In the genomic region with DNA sequence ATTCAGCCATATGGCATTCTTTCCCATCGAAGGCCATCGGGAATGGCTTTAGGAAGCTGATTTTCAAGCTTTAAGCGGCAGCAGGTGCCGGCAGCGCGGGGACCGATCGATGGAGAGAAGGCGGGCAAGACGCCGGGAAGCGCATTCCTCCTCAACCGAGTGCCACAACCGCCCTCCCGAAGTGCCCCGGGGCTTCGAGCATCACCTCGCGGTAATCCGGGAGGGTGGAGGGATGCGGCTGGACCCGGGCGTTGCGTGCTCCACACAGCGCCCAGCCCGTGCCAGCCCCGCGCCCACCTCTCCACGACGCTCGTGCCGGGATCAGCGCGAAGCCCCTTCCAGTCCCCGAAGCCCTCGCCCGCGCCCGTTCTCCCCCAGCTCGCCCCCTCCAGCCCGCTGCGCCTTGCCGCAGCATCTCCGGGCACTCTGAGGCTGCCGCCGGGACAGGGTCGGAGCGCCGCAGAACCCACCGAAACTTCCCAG, we compare ENCODE assay signal across 8 cellular contexts. TPM values are rescaled to one million over a fixed set of nuclear protein-coding genes. Genes with fewer than 3 reads are reported as not detected.
DNase-seq lines count a peak whose midpoint lies in the region; ATAC-seq, FAIRE-seq and TF ChIP-seq lines count a peak whose summit lies in the region.

No MANE protein-coding gene starts in this region.

- ATAC-seq in T-cell (replicated peaks in 1 of 4): peak; percentile 29 to 43 (median 38)
- ATAC-seq in left colon: peak; percentile 35
- no peak for ATAC-seq in GM18870 (IDR thresholded peaks at IDR 0.05; ENCODE audit: unreplicated experiment)
- ATAC-seq in GM19351 (IDR thresholded peaks at IDR 0.05; ENCODE audit: unreplicated experiment): no peak

- FAIRE-seq in bronchial epithelial cell (lab: Jason Lieb, UNC): no peak

- POLR2A ChIA-PET in T-cell (lab: Charles Lee): interaction anchor here in 1 of 2 donors (0.8 to 0.9 kb wide), 2 partner anchors 9 to 16 kb away, joined by 3 to 4 read pairs; no protein-coding TSS in a partner anchor

- H3K36me3 ChIP-seq in H7 (replicated peaks; ENCODE audit: control insufficient read depth, insufficient read depth, low read length): no peaks in the 10 kb centered on the region
- H3K36me3 ChIP-seq in bronchial epithelial cell (ENCODE audit: control insufficient read depth, insufficient read depth, low read length): no peaks in the 10 kb centered on the region

- H3K4me3 Mint-ChIP-seq in T-cell: peak overlapping the region; percentile 87 to 90 (median 90)

- peak overlapping the region; percentile 85 to 89 for H3K27ac Mint-ChIP-seq in T-cell

- peaks cover 54% of the 10 kb centered on the region in 3 donors for H3K4me1 Mint-ChIP-seq in T-cell

- no peaks in the 10 kb centered on the region for H3K36me3 Mint-ChIP-seq in T-cell

- no peaks in the 10 kb centered on the region for H3K27me3 ChIP-seq in H7 (ENCODE audit: control insufficient read depth, insufficient read depth, low read length)
- peaks cover 23% of the 10 kb centered on the region for H3K27me3 ChIP-seq in bronchial epithelial cell (ENCODE audit: control insufficient read depth, insufficient read depth, low read length)

- TF ChIP-seq CTCF in bronchial epithelial cell (IDR thresholded peaks at IDR 0.05; ENCODE audit: insufficient read depth, low read length, severe bottlenecking): no peak

- H3K9me3 Mint-ChIP-seq in T-cell: peaks cover 0 to 3% (median 0%) of the 10 kb centered on the region in 3 donors

- peak; percentile 73 for DNase-seq in H7
- peak in 24 of 34 experiments; percentile 0 to 34 (median 9) for DNase-seq in T-cell
- no peak for DNase-seq in bronchial epithelial cell (ENCODE audit: low read depth)
- DNase-seq in left colon: peak in 1 of 2 donors; percentile 40
- DNase-seq in stimulated activated CD4-positive, alpha-beta T cell treated with anti-CD3 and anti-CD28 coated beads, Interleukin-4, amount 100 ng/mL, for 24 hours: peak; percentile 35
- DNase-seq in NCI-H446 treated with DMSO at 0.1 percent for 48 hours (lab: John Stamatoyannopoulos, UW): no peak

- intact Hi-C loops in left colon (cut with DNase I, micrococcal nuclease): no loop called here

- CTCF ChIA-PET in T-cell (lab: Charles Lee): interaction anchor here in 1 of 2 donors (2.0 kb wide), 1 partner anchor 13 kb away, joined by 10 read pairs; no protein-coding TSS in a partner anchor

- H3K27me3 Mint-ChIP-seq in T-cell: peaks cover 0 to 10% of the 10 kb centered on the region in 2 donors

- H3K4me3 ChIP-seq in H7 (ENCODE audit: insufficient read depth, low read depth, low read length): peak overlapping the region; percentile 96
- H3K4me3 ChIP-seq in bronchial epithelial cell (ENCODE audit: low read depth, low read length): peak overlapping the region; percentile 36

RNA-seq across cellular contexts. Expression of a gene that starts 3.2 kb away (rescaled TPM):
- 102 and 142 TPM in 2 replicates for total RNA-seq in H7 (2014; rRNA removed; shearing (Covaris generic))
- total RNA-seq in T-cell (10 to 100 TPM in 1 of 5 donors, 1 to 10 TPM in 4; 2.9 to 12.2 (median 5.9) TPM), bronchial epithelial cell (0.13 and 0.26 TPM in 2 replicates), left colon (under 1 TPM in 1 of 2 donors, not detected in 1; 0.39 TPM)

Comparison
In these comparisons a context has a peak if more than half of its experiments do, and no peak if none do; other contexts are left out.
1. DNase-seq: peak in H7 (single experiment), T-cell (24 of 34) and stimulated activated CD4-positive, alpha-beta T cell treated with anti-CD3 and anti-CD28 coated beads, Interleukin-4, amount 100 ng/mL, for 24 hours (single experiment); none in bronchial epithelial cell (single experiment) and NCI-H446 treated with DMSO at 0.1 percent for 48 hours (single experiment).
2. ATAC-seq: peak in T-cell (4 of 4) and left colon (single experiment); none in GM18870 (single experiment) and GM19351 (single experiment).